In the genomic region with DNA sequence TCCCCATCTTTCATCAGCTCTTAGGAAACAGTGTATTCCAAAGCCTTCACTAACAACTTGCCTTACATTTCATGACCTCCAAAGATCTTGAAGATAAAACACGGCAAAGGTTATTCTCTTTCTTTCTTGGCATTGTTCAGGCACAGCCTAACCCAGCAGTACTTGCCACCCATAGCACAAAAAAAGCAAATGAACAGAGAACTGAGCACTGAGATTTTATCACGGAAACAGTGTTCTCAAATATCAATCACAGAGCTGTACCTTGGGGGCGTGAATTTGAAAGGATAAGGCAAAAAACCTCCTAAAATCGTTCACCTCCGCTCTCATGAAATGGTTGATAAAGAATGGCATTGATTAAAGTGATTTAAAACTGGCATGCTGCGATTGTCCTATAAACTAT, we compare ENCODE assay signal across 28 cellular contexts. TPM values are rescaled to one million over a fixed set of nuclear protein-coding genes. Genes with fewer than 3 reads are reported as not detected.
"Had no signal": no experiment of that assay in that cellular context is flagged by ENCODE, and none has a peak within 500 bp of the region (broad histone marks: within the 10 kb centered on the region; RNA-seq: fewer than 3 reads in every experiment).

No MANE protein-coding gene starts in this region.

- H3K27ac ChIP-seq: breast epithelium had no signal

- DNase-seq: activated CD4-positive, alpha-beta T cell treated with anti-CD3 and anti-CD28 coated beads for 48 hours; activated CD4-positive, alpha-beta T cell treated with anti-CD3 and anti-CD28 coated beads, Interleukin-2, amount 50 U/mL, for 4 hours; activated CD4-positive, CD25-positive, alpha-beta regulatory T cell treated with anti-CD3 and anti-CD28 coated beads, Interleukin-2, amount 50 U/mL, for 72 hours; activated CD8-positive, alpha-beta memory T cell treated with anti-CD3 and anti-CD28 coated beads, Interleukin-2, amount 10 ng/mL, durations not matched to agents 7 days and 5 days; activated effector memory CD4-positive, alpha-beta T cell treated with Interleukin-2 at 50 U/mL for 16 hours; activated naive CD4-positive, alpha-beta T cell; activated T-cell treated with anti-CD3 and anti-CD28 coated beads, Interleukin-2, amount 50 U/mL, for 24 hours; aorta; central memory CD4-positive, alpha-beta T cell; MG63; NCI-H1092 treated with DMSO at 0.1 percent for 48 hours; NCI-H1417 treated with DMSO at 0.1 percent for 48 hours; NCI-H1694; NCI-H2029; NCI-H2107; NCI-H2171 treated with DMSO at 0.1 percent for 48 hours; NCI-H345; NCI-H510A; NCI-H526 treated with DMSO at 0.1 percent for 48 hours; NCI-H82; SHP77 treated with DMSO at 0.1 percent for 48 hours; T-cell had no signal

- H3K4me3 ChIP-seq: breast epithelium, MG63 had no signal

- H3K36me3 Mint-ChIP-seq: activated CD8-positive, alpha-beta memory T cell treated with anti-CD3 and anti-CD28 coated beads, Interleukin-2, amount 10 ng/mL, durations not matched to agents 7 days and 5 days had no signal

- ATAC-seq: activated CD8-positive, alpha-beta memory T cell treated with anti-CD3 and anti-CD28 coated beads, Interleukin-2, amount 10 ng/mL, durations not matched to agents 7 days and 5 days; T-cell had no signal

- H3K4me1 Mint-ChIP-seq: activated CD8-positive, alpha-beta memory T cell treated with anti-CD3 and anti-CD28 coated beads, Interleukin-2, amount 10 ng/mL, durations not matched to agents 7 days and 5 days; activated naive CD4-positive, alpha-beta T cell treated with anti-CD3 and anti-CD28 coated beads, Interleukin-2, amount 50 U/mL, for 24 hours; T-cell had no signal

- H3K27ac Mint-ChIP-seq: activated CD8-positive, alpha-beta memory T cell treated with anti-CD3 and anti-CD28 coated beads, Interleukin-2, amount 10 ng/mL, durations not matched to agents 7 days and 5 days; activated naive CD4-positive, alpha-beta T cell treated with anti-CD3 and anti-CD28 coated beads, Interleukin-2, amount 50 U/mL, for 24 hours; activated T-cell treated with anti-CD3 and anti-CD28 coated beads, Interleukin-2, amount 50 U/mL, for 24 hours; activated T-helper 1 cell treated with anti-CD3 and anti-CD28 coated beads, Interleukin-12 subunit alpha, Interleukin-12 subunit beta, Interleukin-2, Interleukin-4 antibody, amounts not matched to agents 30 ng/mL and 10 ng/mL and 1 ng/mL, durations not matched to agents 14 hours and 24 hours and 36 hours; T-cell had no signal

- H3K27me3 Mint-ChIP-seq: activated CD8-positive, alpha-beta memory T cell treated with anti-CD3 and anti-CD28 coated beads, Interleukin-2, amount 10 ng/mL, durations not matched to agents 7 days and 5 days; activated naive CD4-positive, alpha-beta T cell treated with anti-CD3 and anti-CD28 coated beads, Interleukin-2, amount 50 U/mL, for 24 hours; activated T-cell treated with anti-CD3 and anti-CD28 coated beads, Interleukin-2, amount 50 U/mL, for 24 hours; T-cell had no signal

- H3K9me3 Mint-ChIP-seq: activated naive CD4-positive, alpha-beta T cell treated with anti-CD3 and anti-CD28 coated beads, Interleukin-2, amount 50 U/mL, for 24 hours; activated T-cell treated with anti-CD3 and anti-CD28 coated beads, Interleukin-2, amount 50 U/mL, for 24 hours; activated T-helper 1 cell treated with anti-CD3 and anti-CD28 coated beads, Interleukin-12 subunit alpha, Interleukin-12 subunit beta, Interleukin-2, Interleukin-4 antibody, amounts not matched to agents 30 ng/mL and 10 ng/mL and 1 ng/mL, durations not matched to agents 14 hours and 24 hours and 36 hours; T-cell had no signal

- H3K9me3 ChIP-seq: breast epithelium, MG63 had no signal

- H3K36me3 ChIP-seq: breast epithelium, MG63 had no signal

- H3K4me3 Mint-ChIP-seq: activated CD8-positive, alpha-beta memory T cell treated with anti-CD3 and anti-CD28 coated beads, Interleukin-2, amount 10 ng/mL, durations not matched to agents 7 days and 5 days; activated naive CD4-positive, alpha-beta T cell treated with anti-CD3 and anti-CD28 coated beads, Interleukin-2, amount 50 U/mL, for 24 hours; activated T-cell treated with anti-CD3 and anti-CD28 coated beads, Interleukin-2, amount 50 U/mL, for 24 hours; activated T-helper 1 cell treated with anti-CD3 and anti-CD28 coated beads, Interleukin-12 subunit alpha, Interleukin-12 subunit beta, Interleukin-2, Interleukin-4 antibody, amounts not matched to agents 30 ng/mL and 10 ng/mL and 1 ng/mL, durations not matched to agents 14 hours and 24 hours and 36 hours; T-cell had no signal

- H3K4me1 ChIP-seq: breast epithelium had no signal

- H3K27me3 ChIP-seq: breast epithelium, MG63 had no signal

- FAIRE-seq: RCC 7860 had no signal

RNA-seq across cellular contexts. Expression of gene KCNV2, which starts 16.9 kb away (rescaled TPM):
- total RNA-seq: activated CD8-positive, alpha-beta memory T cell treated with anti-CD3 and anti-CD28 coated beads, Interleukin-2, amount 10 ng/mL, durations not matched to agents 7 days and 5 days; activated T-helper 1 cell treated with anti-CD3 and anti-CD28 coated beads, Interleukin-12 subunit alpha, Interleukin-12 subunit beta, Interleukin-2, Interleukin-4 antibody, amounts not matched to agents 30 ng/mL and 10 ng/mL and 1 ng/mL, durations not matched to agents 14 hours and 24 hours and 36 hours; aorta; breast epithelium; SK-MEL-5; T-cell; T-helper 2 cell treated with Interferon-gamma antibody and Interleukin-4, amounts not matched to agents 100 ng/mL and 5 ng/mL, for 36 hours had no signal
- polyA plus RNA-seq: aorta had no signal
